8 cellular contexts compared by ENCODE assay signal in genomic region chr13:75537401-75538365, GRCh38. TPM values are rescaled to one million over a fixed set of nuclear protein-coding genes. Genes with fewer than 3 reads are reported as not detected.
DNase-seq lines count a peak whose midpoint lies in the region; ATAC-seq and TF ChIP-seq lines count a peak whose summit lies in the region.

TSS of gene COMMD6 (minus strand) at chr13:75537841. CDS start at chr13:75537805, 36 bp downstream.

- H3K27ac ChIP-seq in PC-3 (ENCODE audit: low read length) (peak within 1 kb of the TSS; percentile 34), esophagus (ENCODE audit: low read depth in 2 of 2, low read length in 1 of 2) (peak within 1 kb of the TSS; percentile 74 to 88)

- DNase-seq in DMS53 treated with DMSO at 0.1 percent for 48 hours (lab: John Stamatoyannopoulos, UW; ENCODE audit: unreplicated experiment) = peak; percentile 58
- peak; percentile 80 for DNase-seq in HuH-7.5 (ENCODE audit: low spot score)
- peak; percentile 84 for DNase-seq in PC-3
- peak; percentile 51 for DNase-seq in activated T-cell treated with anti-CD3 and anti-CD28 coated beads, Interleukin-2, amount 50 U/mL, for 4 hours
- peak; percentile 43 for DNase-seq in stimulated activated CD8-positive, alpha-beta memory T cell treated with anti-CD3 and anti-CD28 coated beads, Interleukin-7, amount 100 ng/mL, for 24 hours (ENCODE audit: low read depth)

- H4K20me1 ChIP-seq in PC-3 (ENCODE audit: low read length) = no peaks in the 10 kb centered on the region

- H3K4me3 Mint-ChIP-seq in activated T-cell treated with anti-CD3 and anti-CD28 coated beads, Interleukin-2, amount 50 U/mL, for 4 hours = peak within 1 kb of the TSS; percentile 95

- H2AFZ ChIP-seq in PC-3 (ENCODE audit: low read length) = peak within 1 kb of the TSS; percentile 83

- ATAC-seq in GM21528 (IDR thresholded peaks at IDR 0.05; ENCODE audit: low FRiP score, unreplicated experiment) = peak; percentile 99
- peak; percentile 96 for ATAC-seq in PC-3
- ATAC-seq in activated T-cell treated with anti-CD3 and anti-CD28 coated beads, Interleukin-2, amount 50 U/mL, for 4 hours = peak; percentile 96

- H3K27me3 ChIP-seq in PC-3 (ENCODE audit: low read length) (no peaks in the 10 kb centered on the region), esophagus (ENCODE audit: control insufficient read depth in 1 of 2, insufficient read depth in 2 of 2, low read length in 2 of 2) (no peaks in the 10 kb centered on the region), mucosa of stomach (ENCODE audit: control insufficient read depth, insufficient read depth, low read length) (no peaks in the 10 kb centered on the region)

- H3K36me3 ChIP-seq in PC-3 (ENCODE audit: low read depth, low read length) = peaks cover 2% of the 10 kb centered on the region; the same call in 1 of the 2 replicates
- H3K36me3 ChIP-seq in esophagus (ENCODE audit: control insufficient read depth in 2 of 2, insufficient read depth in 2 of 2, low read length in 1 of 2) = peaks cover 3 to 6% of the 10 kb centered on the region in 2 donors
- H3K36me3 ChIP-seq in mucosa of stomach (ENCODE audit: control insufficient read depth, insufficient read depth, low read length) = no peaks in the 10 kb centered on the region

- H3K79me2 ChIP-seq in PC-3 (ENCODE audit: low read length) = peaks cover 22% of the 10 kb centered on the region

- WGBS in esophagus, 2 donors = 0% methylated on average over 51 of the region's 51 CpGs

- H3F3A ChIP-seq in PC-3 (ENCODE audit: low read length, unreplicated experiment) = no peaks in the 10 kb centered on the region

- BruUV-seq in PC-3 (replicated peaks; lab: Mats Ljungman, UMichigan) = TSS peak; percentile 73

- H3K9me3 Mint-ChIP-seq in activated T-cell treated with anti-CD3 and anti-CD28 coated beads, Interleukin-2, amount 50 U/mL, for 4 hours = no peaks in the 10 kb centered on the region

- H3K4me1 ChIP-seq in PC-3 (ENCODE audit: insufficient read depth, low read length) (peaks cover 12% of the 10 kb centered on the region), esophagus (ENCODE audit: control insufficient read depth in 2 of 2, insufficient read depth in 2 of 2, low read length in 1 of 2) (no peaks in the 10 kb centered on the region), mucosa of stomach (ENCODE audit: control insufficient read depth, insufficient read depth, low read length) (peaks cover 4% of the 10 kb centered on the region)

- H3K4me2 ChIP-seq in PC-3 (ENCODE audit: low read length) = peak within 1 kb of the TSS; percentile 83

- no peak for TF ChIP-seq CTCF in PC-3 (conservative IDR thresholded peaks at IDR 0.05; ENCODE audit: low read depth, low read length)

- intact Hi-C loops in PC-3 (cut with micrococcal nuclease) = no loop called here

- peak within 1 kb of the TSS; percentile 86 for H3K9ac ChIP-seq in PC-3 (ENCODE audit: low read length)
- peak within 1 kb of the TSS; percentile 84 for H3K9ac ChIP-seq in mucosa of stomach (ENCODE audit: low read length)

- H3K9me2 ChIP-seq in PC-3 (replicated peaks; ENCODE audit: low read length) = no peaks in the 10 kb centered on the region

- CTCF ChIA-PET in PC-3 (lab: Charles Lee) = interaction anchor here (0.5 kb wide), 1 partner anchor 55 kb away, joined by 3 read pairs; no protein-coding TSS in a partner anchor

- peaks cover 13% of the 10 kb centered on the region for H3K36me3 Mint-ChIP-seq in activated T-cell treated with anti-CD3 and anti-CD28 coated beads, Interleukin-2, amount 50 U/mL, for 4 hours (ENCODE audit: insufficient read depth)

- POLR2A ChIA-PET in PC-3 (lab: Charles Lee; ENCODE audit: unreplicated experiment) = interaction anchor here (0.8 kb wide), 1 partner anchor 13 kb away, joined by 4 read pairs; no protein-coding TSS in a partner anchor

- H3K27me3 Mint-ChIP-seq in activated T-cell treated with anti-CD3 and anti-CD28 coated beads, Interleukin-2, amount 50 U/mL, for 4 hours (ENCODE audit: low read depth) = no peaks in the 10 kb centered on the region

- peaks cover 39% of the 10 kb centered on the region for H3K4me1 Mint-ChIP-seq in activated T-cell treated with anti-CD3 and anti-CD28 coated beads, Interleukin-2, amount 50 U/mL, for 4 hours (ENCODE audit: low read depth)

- no peaks in the 10 kb centered on the region for H3K9me3 ChIP-seq in PC-3 (ENCODE audit: low read length)
- H3K9me3 ChIP-seq in esophagus (ENCODE audit: control insufficient read depth in 2 of 2, insufficient read depth in 1 of 2, low read depth in 1 of 2, low read length in 1 of 2) = no peaks in the 10 kb centered on the region
- H3K9me3 ChIP-seq in mucosa of stomach (ENCODE audit: control insufficient read depth, low read length) = no peaks in the 10 kb centered on the region

- peak within 1 kb of the TSS; percentile 96 for H3K4me3 ChIP-seq in PC-3 (ENCODE audit: low read length)
- peak within 1 kb of the TSS; percentile 88 to 92 for H3K4me3 ChIP-seq in esophagus (ENCODE audit: low read depth in 1 of 2, low read length in 2 of 2)
- peak within 1 kb of the TSS; percentile 93 for H3K4me3 ChIP-seq in mucosa of stomach (ENCODE audit: low read length)

RNA-seq across cellular contexts. Expression of gene COMMD6, which starts in this region (rescaled TPM):
- total RNA-seq in PC-3 (2014; rRNA removed) = 37.8 and 46.7 TPM in 2 replicates
- 10 to 100 TPM; 72.8 to 82.5 (median 74.3) TPM for total RNA-seq in activated T-cell treated with anti-CD3 and anti-CD28 coated beads, Interleukin-2, amount 50 U/mL, for 4 hours
- polyA plus RNA-seq in esophagus = 10 to 100 TPM; 68.8 to 72.7 TPM

Comparison
In these comparisons a context has a peak if more than half of its experiments do, and no peak if none do; other contexts are left out.
1. Peak in every context shown above with its lines: DNase-seq, ATAC-seq, H3K4me3 ChIP-seq and H3K27ac ChIP-seq.